25 cellular contexts compared by ENCODE assay signal in the genomic region with DNA sequence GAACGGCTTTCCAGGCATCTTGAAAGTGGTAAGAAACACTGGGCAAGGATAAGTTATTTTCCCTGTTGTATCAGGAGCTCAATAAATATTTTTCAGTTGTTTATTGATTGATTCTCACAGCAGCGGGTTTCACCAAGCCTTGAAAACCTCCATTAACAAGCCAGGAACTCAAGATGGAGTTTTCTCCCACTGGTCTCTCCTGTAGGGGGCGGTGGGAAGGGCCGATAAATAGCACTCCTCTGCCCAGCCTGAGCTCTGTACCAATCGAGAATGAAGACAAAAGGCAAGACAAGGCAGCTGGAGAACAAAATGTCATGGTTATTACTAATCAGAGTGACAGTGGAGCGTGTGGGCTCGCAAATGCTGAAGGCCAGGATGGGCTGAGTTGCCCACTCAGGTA. TPM values are rescaled to one million over a fixed set of nuclear protein-coding genes. Genes with fewer than 3 reads are reported as not detected.
"Had no signal": no experiment of that assay in that cellular context is flagged by ENCODE, and none has a peak within 500 bp of the region (broad histone marks: within the 10 kb centered on the region; RNA-seq: fewer than 3 reads in every experiment).

No MANE protein-coding gene starts in this region.

- H3K4me1 Mint-ChIP-seq: activated CD4-positive, alpha-beta T cell treated with anti-CD3 and anti-CD28 coated beads, Interleukin-2, amount 10 ng/mL, durations not matched to agents 24 days and 14 days; activated naive CD4-positive, alpha-beta T cell treated with anti-CD3 and anti-CD28 coated beads, Interleukin-2, amount 50 U/mL, for 24 hours; immature natural killer cell had no signal

- H3K9me3 ChIP-seq: breast epithelium, spleen, testis, vagina had no signal

- H3K36me3 ChIP-seq: breast epithelium, spleen, vagina had no signal

- H3K27me3 ChIP-seq: foreskin keratinocyte, testis, vagina had no signal

- ATAC-seq: activated CD4-positive, CD25-positive, alpha-beta regulatory T cell treated with anti-CD3 and anti-CD28 coated beads, Interleukin-2, amount 50 U/mL, for 24 hours; activated CD8-positive, alpha-beta T cell treated with anti-CD3 and anti-CD28 coated beads, Interleukin-2, amount 10 ng/mL, durations not matched to agents 7 days and 5 days; left lobe of liver; naive thymus-derived CD4-positive, alpha-beta T cell had no signal

- H3K36me3 Mint-ChIP-seq: activated naive CD4-positive, alpha-beta T cell treated with anti-CD3 and anti-CD28 coated beads, Interleukin-2, amount 50 U/mL, for 24 hours; immature natural killer cell; naive thymus-derived CD4-positive, alpha-beta T cell; type B pancreatic cell had no signal

- H3K9me3 Mint-ChIP-seq: activated CD4-positive, alpha-beta T cell treated with anti-CD3 and anti-CD28 coated beads, Interleukin-2, amount 10 ng/mL, durations not matched to agents 24 days and 14 days; activated naive CD4-positive, alpha-beta T cell treated with anti-CD3 and anti-CD28 coated beads, Interleukin-2, amount 50 U/mL, for 24 hours; activated T-helper 1 cell treated with anti-CD3 and anti-CD28 coated beads, Interleukin-12 subunit alpha, Interleukin-12 subunit beta, Interleukin-2, Interleukin-4 antibody, amounts not matched to agents 30 ng/mL and 10 ng/mL and 1 ng/mL, durations not matched to agents 14 hours and 24 hours and 36 hours; immature natural killer cell; type B pancreatic cell had no signal

- H3K4me3 Mint-ChIP-seq: activated CD4-positive, alpha-beta T cell treated with anti-CD3 and anti-CD28 coated beads, Interleukin-2, amount 10 ng/mL, durations not matched to agents 24 days and 14 days; activated CD8-positive, alpha-beta T cell treated with anti-CD3 and anti-CD28 coated beads, Interleukin-2, amount 10 ng/mL, durations not matched to agents 7 days and 5 days; activated naive CD4-positive, alpha-beta T cell treated with anti-CD3 and anti-CD28 coated beads, Interleukin-2, amount 50 U/mL, for 24 hours; activated T-helper 1 cell treated with anti-CD3 and anti-CD28 coated beads, Interleukin-12 subunit alpha, Interleukin-12 subunit beta, Interleukin-2, Interleukin-4 antibody, amounts not matched to agents 30 ng/mL and 10 ng/mL and 1 ng/mL, durations not matched to agents 14 hours and 24 hours and 36 hours; immature natural killer cell; naive thymus-derived CD4-positive, alpha-beta T cell; type B pancreatic cell had no signal

- H3K27ac ChIP-seq: breast epithelium, foreskin keratinocyte, spleen, testis, vagina had no signal

- H3K4me1 ChIP-seq: breast epithelium, testis had no signal

- H3K4me3 ChIP-seq: breast epithelium, coronary artery, lung, spleen, testis, vagina had no signal

- H3K27ac Mint-ChIP-seq: activated CD4-positive, alpha-beta T cell treated with anti-CD3 and anti-CD28 coated beads, Interleukin-2, amount 10 ng/mL, durations not matched to agents 24 days and 14 days; activated CD8-positive, alpha-beta T cell treated with anti-CD3 and anti-CD28 coated beads, Interleukin-2, amount 10 ng/mL, durations not matched to agents 7 days and 5 days; activated naive CD4-positive, alpha-beta T cell treated with anti-CD3 and anti-CD28 coated beads, Interleukin-2, amount 50 U/mL, for 24 hours; activated T-helper 1 cell treated with anti-CD3 and anti-CD28 coated beads, Interleukin-12 subunit alpha, Interleukin-12 subunit beta, Interleukin-2, Interleukin-4 antibody, amounts not matched to agents 30 ng/mL and 10 ng/mL and 1 ng/mL, durations not matched to agents 14 hours and 24 hours and 36 hours; immature natural killer cell; naive thymus-derived CD4-positive, alpha-beta T cell; progenitor cell of endocrine pancreas; type B pancreatic cell had no signal

- DNase-seq: activated CD4-positive, alpha-beta T cell treated with anti-CD3 and anti-CD28 coated beads, Interleukin-2, amount 10 ng/mL, durations not matched to agents 24 days and 14 days; activated CD8-positive, alpha-beta T cell treated with anti-CD3 and anti-CD28 coated beads, Interleukin-2, amount 10 ng/mL, durations not matched to agents 7 days and 5 days; activated gamma-delta T cell; aorta; cerebellar nuclear complex; erythroblast; foreskin keratinocyte; immature natural killer cell; naive thymus-derived CD4-positive, alpha-beta T cell; retina; stimulated activated CD4-positive, alpha-beta T cell treated with anti-CD3 and anti-CD28 coated beads, Interleukin-4, amount 100 ng/mL, for 1 hour; stimulated activated naive CD4-positive, alpha-beta T cell; T-helper 2 cell; testis had no signal

RNA-seq across cellular contexts. Expression of a gene that starts 7.4 kb away (rescaled TPM):
- total RNA-seq: progenitor cell of endocrine pancreas had no signal
- polyA plus RNA-seq: naive thymus-derived CD4-positive, alpha-beta T cell had no signal
